In the genomic region with DNA sequence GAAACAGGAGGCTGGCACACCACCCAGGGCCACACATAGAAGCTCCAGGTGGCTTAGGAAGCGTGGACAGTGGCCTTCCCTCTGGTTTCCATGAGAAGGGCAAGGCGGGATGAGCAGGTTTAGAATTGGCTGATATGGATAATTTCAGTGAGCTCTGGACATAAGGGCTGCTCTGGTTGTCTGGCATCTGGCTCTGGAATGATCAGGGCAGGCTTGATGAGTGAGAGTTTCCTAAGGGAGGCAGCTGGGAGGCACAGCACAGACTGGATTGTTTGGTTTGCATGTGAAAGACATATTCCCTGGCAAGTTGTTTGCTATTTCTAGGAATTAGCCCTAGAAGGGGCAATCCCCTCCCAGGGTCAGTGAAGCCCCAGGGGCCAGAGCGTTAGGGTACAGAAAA, we compare ENCODE assay signal across 19 cellular contexts.
DNase-seq lines count a peak whose midpoint lies in the region; ATAC-seq and TF ChIP-seq lines count a peak whose summit lies in the region.
"Had no signal": no experiment of that assay in that cellular context is flagged by ENCODE, and none has a peak within 500 bp of the region (broad histone marks: within the 10 kb centered on the region; RNA-seq: fewer than 3 reads in every experiment).

No MANE protein-coding gene starts in this region.

- TF ChIP-seq CTCF in esophagus muscularis mucosa (IDR thresholded peaks at IDR 0.05), result no peak

- DNase-seq in NCI-H2171 treated with DMSO at 0.1 percent for 48 hours (lab: John Stamatoyannopoulos, UW) (peak; percentile 13), NCI-H2171 (lab: John Stamatoyannopoulos, UW) (no peak), NCI-H1092 (lab: John Stamatoyannopoulos, UW) (peak; percentile 29), NCI-H1092 treated with DMSO at 0.1 percent for 48 hours (lab: John Stamatoyannopoulos, UW) (peak; percentile 53), esophagus muscularis mucosa (ENCODE audit: extremely low spot score) (peak; percentile 88), substantia nigra (lab: John Stamatoyannopoulos, UW) (no peak)
- DNase-seq: ACHN; BE2C; C1 segment of cervical spinal cord; Caco-2; CD4-positive, CD25-positive, alpha-beta regulatory T cell; DMS79 treated with DMSO at 0.1 percent for 48 hours; GF-D8; GOT3; H7; HFFc6 had no signal

- WGBS in esophagus muscularis mucosa, result 74% methylated on average over 3 of the region's 3 CpGs

- ATAC-seq in GM19023 (IDR thresholded peaks at IDR 0.05; ENCODE audit: unreplicated experiment), result no peak
- ATAC-seq: HCT116 had no signal

- H3K27ac ChIP-seq in esophagus muscularis mucosa (replicated peaks in 1 of 4) (no peak overlapping the region), substantia nigra (ENCODE audit: low read depth, low read length, poor library complexity, severe bottlenecking) (no peak overlapping the region)
- H3K27ac ChIP-seq: HL-60 had no signal

- H3K4me3 ChIP-seq in esophagus muscularis mucosa, result no peak overlapping the region

- no peaks in the 10 kb centered on the region for H3K9me3 ChIP-seq in esophagus muscularis mucosa
- H3K9me3 ChIP-seq: BE2C, Caco-2 had no signal

- intact Hi-C loops in esophagus muscularis mucosa (cut with DNase I), result no loop called here

- TF ChIP-seq POLR2A in esophagus muscularis mucosa (IDR thresholded peaks at IDR 0.05; ENCODE audit: low read depth), result no peak

- H3K27me3 ChIP-seq in esophagus muscularis mucosa, result peaks cover 0 to 17% (median 0%) of the 10 kb centered on the region in 4 donors

- no peaks in the 10 kb centered on the region for H3K36me3 ChIP-seq in esophagus muscularis mucosa
- H3K36me3 ChIP-seq: BE2C had no signal

- TF ChIP-seq EP300 in esophagus muscularis mucosa (IDR thresholded peaks at IDR 0.05), result no peak

- no peaks in the 10 kb centered on the region for H3K4me1 ChIP-seq in esophagus muscularis mucosa
- H3K4me1 ChIP-seq: BE2C, Caco-2 had no signal

Comparison
In these comparisons a context has a peak if more than half of its experiments do, and no peak if none do; other contexts are left out.
1. DNase-seq: peak in NCI-H2171 treated with DMSO at 0.1 percent for 48 hours (single experiment), NCI-H1092 (single experiment), NCI-H1092 treated with DMSO at 0.1 percent for 48 hours (single experiment) and esophagus muscularis mucosa (single experiment); none in NCI-H2171 (single experiment) and substantia nigra (0 of 49).